1 cellular context compared by ENCODE assay signal in the genomic region with DNA sequence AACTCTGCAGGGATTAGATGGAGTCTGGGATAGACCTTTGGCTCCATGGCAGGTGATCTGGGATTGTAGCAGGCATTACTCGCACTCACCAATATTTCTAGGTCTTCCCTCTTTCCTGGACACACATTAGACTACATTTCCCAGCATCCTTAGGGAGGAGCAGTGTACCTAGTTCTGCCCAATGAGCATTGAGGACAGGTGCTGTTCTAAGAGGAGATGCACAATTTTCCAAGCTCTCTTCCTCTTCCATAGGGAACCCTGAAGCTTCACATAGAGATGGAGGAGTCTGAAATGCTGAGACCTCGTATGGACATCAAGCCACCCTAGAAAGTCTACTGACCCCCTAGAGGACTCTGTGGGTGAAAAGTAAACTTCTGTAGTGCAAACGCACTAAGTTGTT.
TF ChIP-seq lines count a peak whose summit lies in the region.

No MANE protein-coding gene starts in this region.

TF ChIP-seq in GM23338, 12 proteins besides CTCF, POLR2A, EP300 and RAD21 (continued from another document):
- TF ChIP-seq, protein P1, sequence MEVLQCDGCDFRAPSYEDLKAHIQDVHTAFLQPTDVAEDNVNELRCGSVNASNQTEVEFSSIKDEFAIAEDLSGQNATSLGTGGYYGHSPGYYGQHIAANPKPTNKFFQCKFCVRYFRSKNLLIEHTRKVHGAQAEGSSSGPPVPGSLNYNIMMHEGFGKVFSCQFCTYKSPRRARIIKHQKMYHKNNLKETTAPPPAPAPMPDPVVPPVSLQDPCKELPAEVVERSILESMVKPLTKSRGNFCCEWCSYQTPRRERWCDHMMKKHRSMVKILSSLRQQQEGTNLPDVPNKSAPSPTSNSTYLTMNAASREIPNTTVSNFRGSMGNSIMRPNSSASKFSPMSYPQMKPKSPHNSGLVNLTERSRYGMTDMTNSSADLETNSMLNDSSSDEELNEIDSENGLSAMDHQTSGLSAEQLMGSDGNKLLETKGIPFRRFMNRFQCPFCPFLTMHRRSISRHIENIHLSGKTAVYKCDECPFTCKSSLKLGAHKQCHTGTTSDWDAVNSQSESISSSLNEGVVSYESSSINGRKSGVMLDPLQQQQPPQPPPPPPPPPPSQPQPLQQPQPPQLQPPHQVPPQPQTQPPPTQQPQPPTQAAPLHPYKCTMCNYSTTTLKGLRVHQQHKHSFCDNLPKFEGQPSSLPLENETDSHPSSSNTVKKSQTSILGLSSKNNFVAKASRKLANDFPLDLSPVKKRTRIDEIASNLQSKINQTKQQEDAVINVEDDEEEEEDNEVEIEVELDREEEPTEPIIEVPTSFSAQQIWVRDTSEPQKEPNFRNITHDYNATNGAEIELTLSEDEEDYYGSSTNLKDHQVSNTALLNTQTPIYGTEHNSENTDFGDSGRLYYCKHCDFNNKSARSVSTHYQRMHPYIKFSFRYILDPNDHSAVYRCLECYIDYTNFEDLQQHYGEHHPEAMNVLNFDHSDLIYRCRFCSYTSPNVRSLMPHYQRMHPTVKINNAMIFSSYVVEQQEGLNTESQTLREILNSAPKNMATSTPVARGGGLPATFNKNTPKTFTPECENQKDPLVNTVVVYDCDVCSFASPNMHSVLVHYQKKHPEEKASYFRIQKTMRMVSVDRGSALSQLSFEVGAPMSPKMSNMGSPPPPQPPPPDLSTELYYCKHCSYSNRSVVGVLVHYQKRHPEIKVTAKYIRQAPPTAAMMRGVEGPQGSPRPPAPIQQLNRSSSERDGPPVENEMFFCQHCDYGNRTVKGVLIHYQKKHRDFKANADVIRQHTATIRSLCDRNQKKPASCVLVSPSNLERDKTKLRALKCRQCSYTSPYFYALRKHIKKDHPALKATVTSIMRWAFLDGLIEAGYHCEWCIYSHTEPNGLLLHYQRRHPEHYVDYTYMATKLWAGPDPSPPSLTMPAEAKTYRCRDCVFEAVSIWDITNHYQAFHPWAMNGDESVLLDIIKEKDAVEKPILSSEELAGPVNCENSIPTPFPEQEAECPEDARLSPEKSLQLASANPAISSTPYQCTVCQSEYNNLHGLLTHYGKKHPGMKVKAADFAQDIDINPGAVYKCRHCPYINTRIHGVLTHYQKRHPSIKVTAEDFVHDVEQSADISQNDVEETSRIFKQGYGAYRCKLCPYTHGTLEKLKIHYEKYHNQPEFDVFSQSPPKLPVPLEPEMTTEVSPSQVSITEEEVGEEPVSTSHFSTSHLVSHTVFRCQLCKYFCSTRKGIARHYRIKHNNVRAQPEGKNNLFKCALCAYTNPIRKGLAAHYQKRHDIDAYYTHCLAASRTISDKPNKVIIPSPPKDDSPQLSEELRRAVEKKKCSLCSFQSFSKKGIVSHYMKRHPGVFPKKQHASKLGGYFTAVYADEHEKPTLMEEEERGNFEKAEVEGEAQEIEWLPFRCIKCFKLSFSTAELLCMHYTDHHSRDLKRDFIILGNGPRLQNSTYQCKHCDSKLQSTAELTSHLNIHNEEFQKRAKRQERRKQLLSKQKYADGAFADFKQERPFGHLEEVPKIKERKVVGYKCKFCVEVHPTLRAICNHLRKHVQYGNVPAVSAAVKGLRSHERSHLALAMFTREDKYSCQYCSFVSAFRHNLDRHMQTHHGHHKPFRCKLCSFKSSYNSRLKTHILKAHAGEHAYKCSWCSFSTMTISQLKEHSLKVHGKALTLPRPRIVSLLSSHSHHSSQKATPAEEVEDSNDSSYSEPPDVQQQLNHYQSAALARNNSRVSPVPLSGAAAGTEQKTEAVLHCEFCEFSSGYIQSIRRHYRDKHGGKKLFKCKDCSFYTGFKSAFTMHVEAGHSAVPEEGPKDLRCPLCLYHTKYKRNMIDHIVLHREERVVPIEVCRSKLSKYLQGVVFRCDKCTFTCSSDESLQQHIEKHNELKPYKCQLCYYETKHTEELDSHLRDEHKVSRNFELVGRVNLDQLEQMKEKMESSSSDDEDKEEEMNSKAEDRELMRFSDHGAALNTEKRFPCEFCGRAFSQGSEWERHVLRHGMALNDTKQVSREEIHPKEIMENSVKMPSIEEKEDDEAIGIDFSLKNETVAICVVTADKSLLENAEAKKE (CRISPR knock-in tag; IDR thresholded peaks at IDR 0.05) = no peak
- TF ChIP-seq EZH2phosphoT487 (IDR thresholded peaks at IDR 0.05; ENCODE audit: unreplicated experiment) = no peak
